In genomic region chr5:51669095-51669494, GRCh38 we compare ENCODE assay signal across 23 cellular contexts.
DNase-seq lines count a peak whose midpoint lies in the region; ATAC-seq and TF ChIP-seq lines count a peak whose summit lies in the region.
"Had no signal": no experiment of that assay in that cellular context is flagged by ENCODE, and none has a peak within 500 bp of the region (broad histone marks: within the 10 kb centered on the region; RNA-seq: fewer than 3 reads in every experiment).

No MANE protein-coding gene starts in this region.

- no peak overlapping the region for H3K4me3 ChIP-seq in fibroblast of the aortic adventitia (ENCODE audit: low read depth, low read length)
- H3K4me3 ChIP-seq: BLaER1, GM12878 had no signal

- TF ChIP-seq CTCF in fibroblast of the aortic adventitia (IDR thresholded peaks at IDR 0.05; ENCODE audit: insufficient read depth, low read length): no peak

- H3K4me1 Mint-ChIP-seq in activated naive CD4-positive, alpha-beta T cell treated with anti-CD3 and anti-CD28 coated beads, Interleukin-2, amount 10 ng/mL, durations not matched to agents 7 days and 5 days: no peaks in the 10 kb centered on the region
- H3K4me1 Mint-ChIP-seq: CD14-positive monocyte; CD4-positive, alpha-beta memory T cell; CD4-positive, CD25-positive, alpha-beta regulatory T cell; CD8-positive, alpha-beta memory T cell had no signal

- ATAC-seq in HG02852 (IDR thresholded peaks at IDR 0.05; ENCODE audit: unreplicated experiment): no peak
- ATAC-seq: GM12878 had no signal

- no peak overlapping the region for H3K4me3 Mint-ChIP-seq in activated naive CD4-positive, alpha-beta T cell treated with anti-CD3 and anti-CD28 coated beads, Interleukin-2, amount 10 ng/mL, durations not matched to agents 7 days and 5 days
- H3K4me3 Mint-ChIP-seq: CD14-positive monocyte; CD4-positive, alpha-beta memory T cell; CD8-positive, alpha-beta memory T cell had no signal

- no peaks in the 10 kb centered on the region for H3K27me3 Mint-ChIP-seq in activated naive CD4-positive, alpha-beta T cell treated with anti-CD3 and anti-CD28 coated beads, Interleukin-2, amount 10 ng/mL, durations not matched to agents 7 days and 5 days
- H3K27me3 Mint-ChIP-seq: CD4-positive, alpha-beta memory T cell; CD4-positive, CD25-positive, alpha-beta regulatory T cell; CD8-positive, alpha-beta memory T cell had no signal

- DNase-seq in HT1080 (ENCODE audit: low read depth) (peak; percentile 32), dermis blood vessel endothelial cell (peak; percentile 1), fibroblast of the aortic adventitia (ENCODE audit: low read depth) (peak; percentile 6)
- no peak for DNase-seq in activated naive CD4-positive, alpha-beta T cell treated with anti-CD3 and anti-CD28 coated beads, Interleukin-2, amount 10 ng/mL, durations not matched to agents 7 days and 5 days
- DNase-seq: 8988T; ACHN; BE2C; C1 segment of cervical spinal cord; CD4-positive, alpha-beta memory T cell; CD4-positive, CD25-positive, alpha-beta regulatory T cell; CD8-positive, alpha-beta memory T cell; COR-L47; DMS 273 treated with DMSO at 0.1 percent for 48 hours; DMS153; DMS53; DMS79; DND-41; EL; GDM1 had no signal

- no peak overlapping the region for H3K27ac Mint-ChIP-seq in activated naive CD4-positive, alpha-beta T cell treated with anti-CD3 and anti-CD28 coated beads, Interleukin-2, amount 10 ng/mL, durations not matched to agents 7 days and 5 days
- H3K27ac Mint-ChIP-seq: CD14-positive monocyte; CD4-positive, alpha-beta memory T cell; CD4-positive, CD25-positive, alpha-beta regulatory T cell; CD8-positive, alpha-beta memory T cell had no signal

- CTCF ChIA-PET in activated naive CD4-positive, alpha-beta T cell treated with anti-CD3 and anti-CD28 coated beads, Interleukin-2, amount 10 ng/mL, durations not matched to agents 7 days and 5 days (lab: Charles Lee): no interaction called here

- H3K36me3 Mint-ChIP-seq in activated naive CD4-positive, alpha-beta T cell treated with anti-CD3 and anti-CD28 coated beads, Interleukin-2, amount 10 ng/mL, durations not matched to agents 7 days and 5 days: no peaks in the 10 kb centered on the region
- H3K36me3 Mint-ChIP-seq: CD14-positive monocyte; CD4-positive, alpha-beta memory T cell; CD4-positive, CD25-positive, alpha-beta regulatory T cell had no signal

- peaks cover 20% of the 10 kb centered on the region for H3K9me3 Mint-ChIP-seq in activated naive CD4-positive, alpha-beta T cell treated with anti-CD3 and anti-CD28 coated beads, Interleukin-2, amount 10 ng/mL, durations not matched to agents 7 days and 5 days
